In the genomic region with DNA sequence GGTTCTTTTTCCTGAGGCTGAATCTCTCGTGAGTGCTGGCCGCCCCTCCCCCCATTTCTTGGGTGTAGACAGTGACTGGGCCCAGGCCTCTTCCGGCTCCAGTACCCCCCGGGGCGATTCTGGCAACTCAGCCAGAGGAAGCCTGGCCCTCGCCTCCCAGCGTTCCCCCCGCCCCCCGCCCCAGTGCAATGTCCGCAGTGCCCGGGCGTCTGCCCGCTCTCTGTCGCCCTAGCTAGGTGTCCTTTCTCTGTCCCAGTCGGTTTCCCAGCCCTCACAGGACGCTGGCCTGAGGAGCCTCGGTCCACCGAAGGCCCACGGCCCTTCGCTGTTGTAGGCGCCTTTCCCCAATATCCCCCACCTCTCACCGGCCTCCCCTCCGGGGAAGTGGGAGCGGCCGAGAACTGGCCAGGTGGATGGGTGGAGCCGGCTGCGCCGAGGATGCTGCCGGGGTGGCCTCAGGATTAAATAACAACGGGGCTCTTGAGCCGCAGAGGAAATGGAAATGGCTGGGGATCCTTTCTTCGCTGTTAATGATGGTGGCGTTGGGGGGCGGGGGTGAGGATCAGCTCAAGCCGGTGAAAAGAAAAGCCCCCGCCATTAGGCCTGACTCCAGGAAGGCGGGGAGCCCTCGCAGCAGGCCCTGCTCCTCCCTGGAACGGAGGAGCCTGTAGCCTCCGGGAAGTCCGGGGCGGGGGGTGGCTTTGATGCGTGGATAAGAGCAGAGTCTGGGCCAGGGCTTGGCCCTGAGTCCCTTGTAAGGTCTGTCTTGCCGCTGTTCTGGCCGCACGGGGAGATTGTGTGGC, we compare ENCODE assay signal across 8 cellular contexts. TPM values are rescaled to one million over a fixed set of nuclear protein-coding genes. Genes with fewer than 3 reads are reported as not detected.
DNase-seq lines count a peak whose midpoint lies in the region; ATAC-seq, FAIRE-seq and TF ChIP-seq lines count a peak whose summit lies in the region.

No MANE protein-coding gene starts in this region.

- H3K4me3 ChIP-seq in Peyer's patch = peak overlapping the region; percentile 50 to 72 (median 59)
- H3K4me3 ChIP-seq in breast epithelium = peak overlapping the region; percentile 58 to 93 (median 82)
- peak overlapping the region; percentile 85 to 96 (median 96) for H3K4me3 ChIP-seq in keratinocyte (ENCODE audit: control insufficient read depth in 2 of 3, extremely low read depth in 1 of 3, insufficient read depth in 2 of 3, low read depth in 1 of 3, low read length in 3 of 3)

- dilution Hi-C loops in keratinocyte (cut with MboI; ENCODE audit: extremely low pct_ligation_motif_present, low sequenced_read_pairs) = no loop called here

- no peak for TF ChIP-seq POLR2A in Peyer's patch (IDR thresholded peaks at IDR 0.05)
- no peak for TF ChIP-seq POLR2A in breast epithelium (IDR thresholded peaks at IDR 0.05)

- H3K27me3 ChIP-seq in Peyer's patch (no peaks in the 10 kb centered on the region), breast epithelium (no peaks in the 10 kb centered on the region), keratinocyte (ENCODE audit: control insufficient read depth, extremely low read depth, insufficient read depth, low read length) (no peaks in the 10 kb centered on the region)

- peak overlapping the region; percentile 60 to 95 (median 80) for H3K27ac ChIP-seq in Peyer's patch
- peak overlapping the region; percentile 88 to 92 for H3K27ac ChIP-seq in breast epithelium
- peak overlapping the region; percentile 75 for H3K27ac ChIP-seq in keratinocyte (ENCODE audit: control insufficient read depth, insufficient read depth, low read length)

- H4K20me1 ChIP-seq in keratinocyte (ENCODE audit: control insufficient read depth, extremely low read depth, insufficient read depth, low read length) = peaks cover 18% of the 10 kb centered on the region

- H3K36me3 ChIP-seq in Peyer's patch = no peaks in the 10 kb centered on the region
- H3K36me3 ChIP-seq in breast epithelium = no peaks in the 10 kb centered on the region
- peaks cover 0 to under 1% of the 10 kb centered on the region in 2 experiments for H3K36me3 ChIP-seq in keratinocyte (ENCODE audit: control insufficient read depth in 2 of 2, extremely low read depth in 1 of 2, insufficient read depth in 2 of 2, low read length in 2 of 2)

- H3K4me1 ChIP-seq in Peyer's patch (peaks cover 0 to 30% (median 10%) of the 10 kb centered on the region in 4 donors), breast epithelium (peaks cover 0 to 5% of the 10 kb centered on the region in 2 donors), keratinocyte (ENCODE audit: control insufficient read depth, extremely low read depth, insufficient read depth, low read length) (peaks cover 50% of the 10 kb centered on the region)

- intact Hi-C loops in breast epithelium (cut with DNase I; ENCODE audit: low total_unique reads) = no loop called here

- DNase-seq in stimulated activated CD4-positive, alpha-beta T cell treated with anti-CD3 and anti-CD28 coated beads, Interleukin-4, amount 100 ng/mL, for 1 hour = peak; percentile 35
- no peak for DNase-seq in stimulated activated CD4-positive, alpha-beta T cell treated with anti-CD3 and anti-CD28 coated beads, Interleukin-1b, Interleukin-23, amount 100 ng/mL, for 48 hours
- DNase-seq in Peyer's patch (peak in 2 of 3 donors; percentile 56 to 65), breast epithelium (ENCODE audit: low spot score in 2 of 2) (peak in 1 of 2 donors; percentile 30), keratinocyte (ENCODE audit: low read depth, low spot score) (no peak), OCI-M1 (lab: John Stamatoyannopoulos, UW) (no peak)
- DNase-seq in stimulated activated CD8-positive, alpha-beta memory T cell treated with anti-CD3 and anti-CD28 coated beads, Interleukin-4, amount 100 ng/mL, for 48 hours = peak; percentile 46

- peak overlapping the region; percentile 61 for H3K4me2 ChIP-seq in keratinocyte (ENCODE audit: control insufficient read depth, extremely low read depth, insufficient read depth, low read depth, low read length)

- TF ChIP-seq CTCF in Peyer's patch (IDR thresholded peaks at IDR 0.05) (no peak), breast epithelium (IDR thresholded peaks at IDR 0.05) (no peak), keratinocyte (optimal IDR thresholded peaks at IDR 0.05 in 1 of 3, IDR thresholded peaks at IDR 0.05 in 1 of 3, conservative IDR thresholded peaks at IDR 0.05 in 1 of 3; ENCODE audit: extremely low read depth in 1 of 3, insufficient read depth in 2 of 3, low read length in 3 of 3) (no peak)

- H3K9me1 ChIP-seq in keratinocyte (ENCODE audit: control insufficient read depth, extremely low read depth, insufficient read depth, low read length) = peaks cover 7% of the 10 kb centered on the region

- peak overlapping the region; percentile 91 for H3K9ac ChIP-seq in keratinocyte (ENCODE audit: control insufficient read depth, extremely low read depth, insufficient read depth, low read length)

- no peak for ATAC-seq in HG02623 (IDR thresholded peaks at IDR 0.05; ENCODE audit: unreplicated experiment)

- H3K9me3 ChIP-seq in Peyer's patch (no peaks in the 10 kb centered on the region), breast epithelium (no peaks in the 10 kb centered on the region), keratinocyte (ENCODE audit: control insufficient read depth, low read depth, low read length) (no peaks in the 10 kb centered on the region)

- peaks cover 48% of the 10 kb centered on the region for H3K79me2 ChIP-seq in keratinocyte (ENCODE audit: control insufficient read depth, insufficient read depth, low read length)

- peak overlapping the region; percentile 58 for H2AFZ ChIP-seq in keratinocyte (ENCODE audit: control insufficient read depth, low read length)

- FAIRE-seq in keratinocyte (lab: Jason Lieb, UNC) = peak; percentile 13

RNA-seq across cellular contexts. Expression of a gene that starts 1.1 kb away (rescaled TPM):
- total RNA-seq in Peyer's patch (10 to 100 TPM; 17.5 to 43.3 (median 31.5) TPM), breast epithelium (10 to 100 TPM; 13.0 to 18.0 (median 14.5) TPM)
- 8.4 to 12.3 TPM (median 10.2 TPM) in 3 replicates for polyA plus RNA-seq in keratinocyte
- 2.0 TPM for polyA plus RNA-seq in keratinocyte (2011; ENCODE audit: low read depth)
- 7.5 and 8.4 TPM in 2 replicates for polyA plus RNA-seq in keratinocyte (2011; cell fraction: cytosol; rRNA removed)
- 37.1 and 45.6 TPM in 2 replicates for polyA plus RNA-seq in keratinocyte (2011; cell fraction: nucleus; rRNA removed)
- polyA plus RNA-seq in keratinocyte (2012; ENCODE audit: low replicate concordance) = 5.2 and 14.7 TPM in 2 replicates
- polyA minus RNA-seq in keratinocyte = 12.3 to 54.5 TPM (median 21.9 TPM) in 3 replicates
- polyA minus RNA-seq in keratinocyte (2011; cell fraction: cytosol; rRNA and poly(A)+ RNA removed) = 11.9 TPM
- polyA minus RNA-seq in keratinocyte (2011; cell fraction: nucleus; rRNA and poly(A)+ RNA removed) = 23.4 and 30.3 TPM in 2 replicates

Comparison
In these comparisons a context has a peak if more than half of its experiments do, and no peak if none do; other contexts are left out.
1. DNase-seq: peak in stimulated activated CD4-positive, alpha-beta T cell treated with anti-CD3 and anti-CD28 coated beads, Interleukin-4, amount 100 ng/mL, for 1 hour (single experiment), Peyer's patch (2 of 3) and stimulated activated CD8-positive, alpha-beta memory T cell treated with anti-CD3 and anti-CD28 coated beads, Interleukin-4, amount 100 ng/mL, for 48 hours (single experiment); none in stimulated activated CD4-positive, alpha-beta T cell treated with anti-CD3 and anti-CD28 coated beads, Interleukin-1b, Interleukin-23, amount 100 ng/mL, for 48 hours (single experiment), keratinocyte (single experiment) and OCI-M1 (single experiment).
2. Peak in every context shown above with its lines, with median percentiles within 50 percentile points of each other: H3K27ac ChIP-seq and H3K4me3 ChIP-seq.